In genomic region chr9:83403864-83404263, GRCh38 we compare ENCODE assay signal across 13 cellular contexts.
A peak's percentile ranks its signal among the peaks of the same experiment; 100 is the strongest.
DNase-seq lines count a peak whose midpoint lies in the region; ATAC-seq and TF ChIP-seq lines count a peak whose summit lies in the region.
"Had no signal": no experiment of that assay in that cellular context is flagged by ENCODE, and none has a peak within 500 bp of the region (broad histone marks: within the 10 kb centered on the region; RNA-seq: fewer than 3 reads in every experiment).

No MANE protein-coding gene starts in this region.

- in situ Hi-C loops in astrocyte of the spinal cord (cut with HindIII; ENCODE audit: low sequenced_read_pairs) = no loop called here

- ATAC-seq in upper lobe of right lung = peak; percentile 51

- H3K36me3 ChIP-seq in left ventricle myocardium inferior (no peaks in the 10 kb centered on the region), upper lobe of right lung (no peaks in the 10 kb centered on the region)
- H3K36me3 ChIP-seq: heart left ventricle, stomach had no signal

- H3K27ac ChIP-seq in left ventricle myocardium inferior (replicated peaks) (peak overlapping the region; percentile 43), upper lobe of right lung (no peak overlapping the region)
- H3K27ac ChIP-seq: heart left ventricle, skin epidermis had no signal

- H3K27me3 ChIP-seq in left ventricle myocardium inferior (ENCODE audit: low read depth) = no peaks in the 10 kb centered on the region
- no peaks in the 10 kb centered on the region for H3K27me3 ChIP-seq in upper lobe of right lung
- H3K27me3 ChIP-seq: heart left ventricle, stomach had no signal

- H3K4me3 ChIP-seq in left ventricle myocardium inferior = no peak overlapping the region
- no peak overlapping the region for H3K4me3 ChIP-seq in astrocyte of the spinal cord (ENCODE audit: low read depth, low read length)
- no peak overlapping the region for H3K4me3 ChIP-seq in upper lobe of right lung
- H3K4me3 ChIP-seq: heart left ventricle, skin epidermis, stomach had no signal

- H3K9me3 ChIP-seq in left ventricle myocardium inferior (replicated peaks) (peaks cover 8% of the 10 kb centered on the region), upper lobe of right lung (no peaks in the 10 kb centered on the region)

- H3K4me1 ChIP-seq in left ventricle myocardium inferior (peaks cover 27% of the 10 kb centered on the region), upper lobe of right lung (no peaks in the 10 kb centered on the region)

- intact Hi-C loops in left ventricle myocardium inferior (cut with micrococcal nuclease) (no loop called here), cardiac septum (cut with DNase I) (no loop called here), upper lobe of right lung (cut with DNase I) (no loop called here)

- TF ChIP-seq CTCF in left ventricle myocardium inferior (IDR thresholded peaks at IDR 0.05; ENCODE audit: borderline replicate concordance) (no peak), astrocyte of the spinal cord (IDR thresholded peaks at IDR 0.05; ENCODE audit: low read depth, low read length) (no peak), upper lobe of right lung (IDR thresholded peaks at IDR 0.05) (no peak)

- DNase-seq in left ventricle myocardium inferior (no peak), cardiac septum (ENCODE audit: low spot score) (no peak), astrocyte of the spinal cord (ENCODE audit: low read depth, low spot score) (peak; percentile 26), kidney glomerular epithelial cell (lab: John Stamatoyannopoulos, UW) (peak; percentile 61), upper lobe of right lung (no peak), OCI-M2 (lab: John Stamatoyannopoulos, UW; ENCODE audit: unreplicated experiment) (no peak), SHP77 (lab: John Stamatoyannopoulos, UW) (no peak), iPS-NIHi11 (ENCODE audit: low spot score) (no peak)
- DNase-seq: activated naive CD4-positive, alpha-beta T cell treated with Interleukin-2 at 50 U/mL for 16 hours; heart left ventricle; nephron progenitor cell; stomach had no signal

Comparison
In these comparisons a context has a peak if more than half of its experiments do, and no peak if none do; other contexts are left out.
1. DNase-seq: peak in astrocyte of the spinal cord (single experiment) and kidney glomerular epithelial cell (single experiment); none in left ventricle myocardium inferior (single experiment), cardiac septum (single experiment), upper lobe of right lung (single experiment), OCI-M2 (single experiment), SHP77 (0 of 2) and iPS-NIHi11 (single experiment).